ENCODE assay signal across 14 cellular contexts in genomic region chr2:196165016-196165415, GRCh38. TPM values are rescaled to one million over a fixed set of nuclear protein-coding genes. Genes with fewer than 3 reads are reported as not detected.
DNase-seq lines count a peak whose midpoint lies in the region; ATAC-seq and TF ChIP-seq lines count a peak whose summit lies in the region.
"Had no signal": no experiment of that assay in that cellular context is flagged by ENCODE, and none has a peak within 500 bp of the region (broad histone marks: within the 10 kb centered on the region; RNA-seq: fewer than 3 reads in every experiment).

No MANE protein-coding gene starts in this region.

- H3K9me2 ChIP-seq in PC-3 (replicated peaks; ENCODE audit: low read length), result no peaks in the 10 kb centered on the region

- no peak for DNase-seq in activated naive CD4-positive, alpha-beta T cell treated with anti-CD3 and anti-CD28 coated beads, Interleukin-2, amount 10 ng/mL, durations not matched to agents 7 days and 5 days
- DNase-seq in activated naive CD4-positive, alpha-beta T cell treated with anti-CD3 and anti-CD28 coated beads, Interleukin-2, amount 50 U/mL, for 16 hours, result no peak
- no peak for DNase-seq in Peyer's patch
- DNase-seq in memory B cell (ENCODE audit: low spot score in 2 of 2), result no peak
- no peak for DNase-seq in transverse colon
- DNase-seq in PC-3, result no peak
- DNase-seq: activated CD8-positive, alpha-beta memory T cell treated with anti-CD3 and anti-CD28 coated beads, Interleukin-2, amount 50 U/mL, for 48 hours; caudate nucleus; heart left ventricle; NCI-H2081; nucleus accumbens; T-helper 9 cell had no signal

- H3K4me3 Mint-ChIP-seq in activated naive CD4-positive, alpha-beta T cell treated with anti-CD3 and anti-CD28 coated beads, Interleukin-2, amount 10 ng/mL, durations not matched to agents 7 days and 5 days, result peak overlapping the region; percentile 89
- H3K4me3 Mint-ChIP-seq in memory B cell, result peak overlapping the region; percentile 75

- TF ChIP-seq POLR2A in Peyer's patch (IDR thresholded peaks at IDR 0.05), result no peak
- TF ChIP-seq POLR2A in transverse colon (IDR thresholded peaks at IDR 0.05), result no peak

- peaks cover 84% of the 10 kb centered on the region for H3K36me3 Mint-ChIP-seq in activated naive CD4-positive, alpha-beta T cell treated with anti-CD3 and anti-CD28 coated beads, Interleukin-2, amount 10 ng/mL, durations not matched to agents 7 days and 5 days
- peaks cover 28% of the 10 kb centered on the region for H3K36me3 Mint-ChIP-seq in memory B cell

- no peaks in the 10 kb centered on the region for H3K27me3 Mint-ChIP-seq in activated naive CD4-positive, alpha-beta T cell treated with anti-CD3 and anti-CD28 coated beads, Interleukin-2, amount 10 ng/mL, durations not matched to agents 7 days and 5 days
- no peaks in the 10 kb centered on the region for H3K27me3 Mint-ChIP-seq in memory B cell

- H3K9ac ChIP-seq in PC-3 (ENCODE audit: low read length), result no peak overlapping the region

- peaks cover 0 to 17% (median 0%) of the 10 kb centered on the region in 3 donors for H3K36me3 ChIP-seq in Peyer's patch
- H3K36me3 ChIP-seq in transverse colon, result peaks cover 0 to 6% (median 0%) of the 10 kb centered on the region in 4 donors
- H3K36me3 ChIP-seq in PC-3 (ENCODE audit: low read depth, low read length), result peaks cover 11% of the 10 kb centered on the region

- peaks cover 83% of the 10 kb centered on the region for H3K79me2 ChIP-seq in PC-3 (ENCODE audit: low read length)

- peaks cover 38% of the 10 kb centered on the region for H3K4me1 Mint-ChIP-seq in activated naive CD4-positive, alpha-beta T cell treated with anti-CD3 and anti-CD28 coated beads, Interleukin-2, amount 10 ng/mL, durations not matched to agents 7 days and 5 days
- peaks cover 40% of the 10 kb centered on the region for H3K4me1 Mint-ChIP-seq in memory B cell

- H3K27ac ChIP-seq in Peyer's patch (peak overlapping the region; percentile 15 to 99 (median 42)), transverse colon (peak overlapping the region; percentile 13 to 97 (median 58)), PC-3 (ENCODE audit: low read length) (no peak overlapping the region)

- intact Hi-C loops in transverse colon (cut with DNase I; ENCODE audit: low total_unique reads) (no loop called here), PC-3 (cut with micrococcal nuclease) (no loop called here)

- no peaks in the 10 kb centered on the region for H3K9me3 ChIP-seq in Peyer's patch
- H3K9me3 ChIP-seq in transverse colon, result no peaks in the 10 kb centered on the region
- H3K9me3 ChIP-seq in PC-3 (ENCODE audit: low read length), result no peaks in the 10 kb centered on the region
- H3K9me3 ChIP-seq: heart left ventricle had no signal

- no peak overlapping the region for H3K4me2 ChIP-seq in PC-3 (ENCODE audit: low read length)

- H3K27ac Mint-ChIP-seq in activated naive CD4-positive, alpha-beta T cell treated with anti-CD3 and anti-CD28 coated beads, Interleukin-2, amount 10 ng/mL, durations not matched to agents 7 days and 5 days, result peak overlapping the region; percentile 89
- H3K27ac Mint-ChIP-seq in memory B cell, result peak overlapping the region; percentile 64

- peaks cover 0 to 14% (median 0%) of the 10 kb centered on the region in 4 donors for H3K4me1 ChIP-seq in Peyer's patch
- peaks cover 0 to 15% (median 4%) of the 10 kb centered on the region in 4 donors for H3K4me1 ChIP-seq in transverse colon
- peaks cover 41% of the 10 kb centered on the region for H3K4me1 ChIP-seq in PC-3 (ENCODE audit: insufficient read depth, low read length)

- H2AFZ ChIP-seq in PC-3 (ENCODE audit: low read length), result no peak overlapping the region

- H3K4me3 ChIP-seq in Peyer's patch, result peak overlapping the region in 2 of 4 donors; percentile 6 to 15
- no peak overlapping the region for H3K4me3 ChIP-seq in transverse colon
- no peak overlapping the region for H3K4me3 ChIP-seq in PC-3 (ENCODE audit: low read length)

- ATAC-seq in memory B cell (ENCODE audit: low read depth) (no peak), GM19328 (IDR thresholded peaks at IDR 0.05; ENCODE audit: unreplicated experiment) (no peak), HG03139 (IDR thresholded peaks at IDR 0.05; ENCODE audit: unreplicated experiment) (no peak), PC-3 (no peak)
- ATAC-seq: heart left ventricle had no signal

- H4K20me1 ChIP-seq in PC-3 (ENCODE audit: low read length), result peaks cover 51% of the 10 kb centered on the region

- POLR2A ChIA-PET in PC-3 (lab: Charles Lee; ENCODE audit: unreplicated experiment), result no interaction called here

- CTCF ChIA-PET in activated naive CD4-positive, alpha-beta T cell treated with anti-CD3 and anti-CD28 coated beads, Interleukin-2, amount 10 ng/mL, durations not matched to agents 7 days and 5 days (lab: Charles Lee), result interaction anchor here (0.8 to 6.6 kb wide), 6 partner anchors 32 to 289 kb away, joined by 3 to 39 read pairs (median 4); no protein-coding TSS in a partner anchor
- CTCF ChIA-PET in PC-3 (lab: Charles Lee), result no interaction called here

- BruUV-seq in PC-3 (replicated peaks; lab: Mats Ljungman, UMichigan), result no TSS peak

- H3F3A ChIP-seq in PC-3 (ENCODE audit: low read length, unreplicated experiment), result no peaks in the 10 kb centered on the region

- 63 to 90% methylated on average over 4 of the region's 4 CpGs for WGBS in transverse colon (ENCODE audit: low coverage in 1 of 2), 2 donors

- no peaks in the 10 kb centered on the region for H3K9me3 Mint-ChIP-seq in activated naive CD4-positive, alpha-beta T cell treated with anti-CD3 and anti-CD28 coated beads, Interleukin-2, amount 10 ng/mL, durations not matched to agents 7 days and 5 days
- no peaks in the 10 kb centered on the region for H3K9me3 Mint-ChIP-seq in memory B cell

- H3K27me3 ChIP-seq in Peyer's patch (no peaks in the 10 kb centered on the region), transverse colon (no peaks in the 10 kb centered on the region), PC-3 (ENCODE audit: low read length) (no peaks in the 10 kb centered on the region)
- H3K27me3 ChIP-seq: heart left ventricle had no signal

- TF ChIP-seq CTCF in Peyer's patch (IDR thresholded peaks at IDR 0.05), result no peak
- no peak for TF ChIP-seq CTCF in transverse colon (IDR thresholded peaks at IDR 0.05)
- no peak for TF ChIP-seq CTCF in PC-3 (conservative IDR thresholded peaks at IDR 0.05; ENCODE audit: low read depth, low read length)

- in situ Hi-C loops in transverse colon (cut with MboI; ENCODE audit: low pct_ligation_motif_present in 1 of 4, low pct_unique_long_range_greater_than_20kb in 1 of 4, low sequenced_read_pairs in 3 of 4), result loop anchor here in 2 of 4 donors (10.0 to 25.0 kb wide), 2 partner anchors 97 to 110 kb away; no protein-coding TSS in a partner anchor

- no peak for TF ChIP-seq EP300 in transverse colon (IDR thresholded peaks at IDR 0.05; ENCODE audit: low read depth)

RNA-seq across cellular contexts. Expression of gene STK17B, which starts 6.4 kb away (rescaled TPM):
- 100 to 1,000 TPM in 1 of 4 donors, 10 to 100 TPM in 3; 47.3 to 123 (median 56.3) TPM for total RNA-seq in Peyer's patch
- 10 to 100 TPM; 16.7 to 80.3 (median 67.3) TPM for total RNA-seq in transverse colon
- 21.3 and 22.1 TPM in 2 replicates for total RNA-seq in PC-3 (2014; rRNA removed)
